In the genomic region with DNA sequence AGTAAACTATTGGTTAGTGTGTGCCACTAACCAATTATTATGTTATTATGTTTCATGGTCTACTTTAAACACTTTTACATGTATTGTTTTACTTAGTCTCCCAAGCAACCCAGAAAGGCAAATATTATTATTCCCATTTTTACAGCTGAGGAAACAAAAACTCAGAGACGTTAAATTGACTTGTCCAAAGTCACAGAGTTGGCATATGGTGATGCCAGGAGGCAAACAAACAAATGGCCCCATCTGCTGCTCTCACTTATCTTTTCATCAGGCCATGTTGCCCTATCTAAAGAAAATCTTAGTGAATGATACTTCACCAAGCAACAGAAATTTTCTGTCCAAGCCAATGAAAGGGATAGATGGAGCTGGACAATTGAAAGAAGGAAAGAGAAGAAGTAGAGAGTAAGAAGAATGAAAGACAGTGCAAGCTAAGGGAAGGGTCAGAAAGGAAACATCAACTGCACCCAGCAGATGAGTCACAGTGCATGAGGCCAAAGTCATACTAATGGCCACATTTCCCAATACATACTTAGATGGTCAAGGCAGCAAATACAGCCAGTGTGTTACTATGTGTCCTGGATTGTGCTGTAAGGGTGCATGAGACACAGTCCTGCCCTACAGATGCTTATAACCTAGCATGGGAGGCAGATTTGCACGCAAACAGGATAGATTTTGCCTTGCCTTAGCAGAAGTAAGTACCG, we compare ENCODE assay signal across 17 cellular contexts.
A peak's percentile ranks its signal among the peaks of the same experiment; 100 is the strongest.
DNase-seq lines count a peak whose midpoint lies in the region; ATAC-seq and TF ChIP-seq lines count a peak whose summit lies in the region.
"Had no signal": no experiment of that assay in that cellular context is flagged by ENCODE, and none has a peak within 500 bp of the region (broad histone marks: within the 10 kb centered on the region; RNA-seq: fewer than 3 reads in every experiment).

No MANE protein-coding gene starts in this region.

- no peak for TF ChIP-seq CTCF in fibroblast of villous mesenchyme (IDR thresholded peaks at IDR 0.05; ENCODE audit: insufficient read depth, low read depth, low read length)

- DNase-seq in DMS 273 (lab: John Stamatoyannopoulos, UW; ENCODE audit: unreplicated experiment) (peak; percentile 61), HT1080 (ENCODE audit: low read depth) (peak; percentile 33), NCI-H524 (lab: John Stamatoyannopoulos, UW) (peak; percentile 40 to 70), fibroblast of villous mesenchyme (ENCODE audit: low read depth) (peak; percentile 6), GOT3 (lab: John Stamatoyannopoulos, UW) (no peak), SIG-M5 (lab: John Stamatoyannopoulos, UW) (no peak)
- DNase-seq: activated CD8-positive, alpha-beta T cell treated with anti-CD3 and anti-CD28 coated beads for 36 hours; anterior cingulate cortex; esophagus squamous epithelium; hypothalamus; left lung; stimulated activated CD4-positive, alpha-beta T cell treated with anti-CD3 and anti-CD28 coated beads, Interleukin-1b, Interleukin-23, amount 100 ng/mL, for 48 hours; stimulated activated CD8-positive, alpha-beta memory T cell treated with anti-CD3 and anti-CD28 coated beads, Interleukin-4, amount 100 ng/mL, for 48 hours had no signal

- ATAC-seq in HG03457 (IDR thresholded peaks at IDR 0.05; ENCODE audit: unreplicated experiment) (no peak), HG03442 (IDR thresholded peaks at IDR 0.05; ENCODE audit: unreplicated experiment) (no peak)
- ATAC-seq: activated CD8-positive, alpha-beta T cell treated with anti-CD3 and anti-CD28 coated beads for 36 hours; left lung had no signal

- H3K4me3 ChIP-seq in fibroblast of villous mesenchyme (ENCODE audit: low read depth, low read length), result no peak overlapping the region
- H3K4me3 ChIP-seq: BLaER1, esophagus squamous epithelium, left lung, tibial nerve had no signal

Comparison
In these comparisons a context has a peak if more than half of its experiments do, and no peak if none do; other contexts are left out.
1. DNase-seq: peak in DMS 273 (single experiment), HT1080 (single experiment), NCI-H524 (2 of 2) and fibroblast of villous mesenchyme (single experiment); none in GOT3 (single experiment) and SIG-M5 (single experiment).